Comparison of ENCODE assay signal across 8 cellular contexts in the genomic region with DNA sequence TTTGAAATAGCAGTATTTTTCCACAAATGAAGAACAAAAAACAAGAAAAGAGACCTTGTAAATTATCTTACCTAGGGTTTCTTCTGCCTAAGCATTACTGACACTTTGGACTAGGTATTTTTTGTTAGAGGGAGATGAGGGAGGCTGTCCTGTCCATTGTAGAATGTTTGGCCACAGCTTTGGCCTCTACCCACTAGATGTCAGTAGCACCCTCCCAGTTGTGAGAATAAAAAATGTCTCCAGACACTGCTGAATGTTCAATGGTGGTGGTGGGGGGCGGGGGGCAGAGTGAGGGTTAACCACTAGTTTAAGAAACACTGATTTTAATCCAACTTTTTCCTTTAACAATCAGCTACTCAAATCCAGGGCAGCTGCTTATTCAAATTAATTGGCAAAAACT. TPM values are rescaled to one million over a fixed set of nuclear protein-coding genes. Genes with fewer than 3 reads are reported as not detected.
DNase-seq lines count a peak whose midpoint lies in the region; ATAC-seq and TF ChIP-seq lines count a peak whose summit lies in the region.

No MANE protein-coding gene starts in this region.

- no peaks in the 10 kb centered on the region for H3K9me3 ChIP-seq in WERI-Rb-1 (ENCODE audit: severe bottlenecking)

- H3K36me3 ChIP-seq in WERI-Rb-1 (peaks cover 62% of the 10 kb centered on the region), kidney epithelial cell (ENCODE audit: control insufficient read depth, insufficient read depth, low read length) (no peaks in the 10 kb centered on the region)

- peak; percentile 35 for DNase-seq in ACHN
- peak; percentile 26 for DNase-seq in WERI-Rb-1
- no peak for DNase-seq in kidney epithelial cell (ENCODE audit: low read depth)
- DNase-seq in activated CD4-positive, alpha-beta T cell treated with anti-CD3 and anti-CD28 coated beads for 48 hours, result no peak
- no peak for DNase-seq in activated T-cell treated with anti-CD3 and anti-CD28 coated beads, Interleukin-2, amount 50 U/mL, for 1 hour
- no peak for DNase-seq in DMS79 treated with DMSO at 0.1 percent for 48 hours (lab: John Stamatoyannopoulos, UW)

- H3K27me3 ChIP-seq in WERI-Rb-1 (ENCODE audit: insufficient read depth, low read depth, severe bottlenecking), result no peaks in the 10 kb centered on the region
- no peaks in the 10 kb centered on the region for H3K27me3 ChIP-seq in kidney epithelial cell (ENCODE audit: control insufficient read depth, insufficient read depth, low read length)

- ATAC-seq in GM18517 (IDR thresholded peaks at IDR 0.05; ENCODE audit: unreplicated experiment) (peak; percentile 70), HG03064 (IDR thresholded peaks at IDR 0.05; ENCODE audit: low read depth, unreplicated experiment) (peak; percentile 67)

- no peak overlapping the region for H3K27ac ChIP-seq in WERI-Rb-1

- in situ Hi-C loops in ACHN (cut with HindIII; ENCODE audit: low pct_ligation_motif_present, low pct_unique_long_range_greater_than_20kb, low sequenced_read_pairs), result no loop called here

- H3K4me3 ChIP-seq in WERI-Rb-1 (ENCODE audit: low read depth, low read length) (no peak overlapping the region), kidney epithelial cell (ENCODE audit: low read depth, low read length) (no peak overlapping the region)

- TF ChIP-seq CTCF in WERI-Rb-1 (IDR thresholded peaks at IDR 0.05; ENCODE audit: low read depth, low read length) (peak; percentile 63), kidney epithelial cell (IDR thresholded peaks at IDR 0.05; ENCODE audit: insufficient read depth, low read length, poor library complexity, severe bottlenecking) (peak; percentile 53)

RNA-seq across cellular contexts. Expression of gene OTUD4, which starts 25.8 kb away (rescaled TPM):
- total RNA-seq in kidney epithelial cell, result 28.1 and 33.7 TPM in 2 replicates

RNA-seq across cellular contexts. Expression of gene ABCE1, which starts 56.5 kb away (rescaled TPM):
- total RNA-seq in kidney epithelial cell, result 95.8 and 97.6 TPM in 2 replicates

RNA-seq across cellular contexts. Expression of gene ANAPC10, which starts 56.6 kb away (rescaled TPM):
- 25.0 and 37.5 TPM in 2 replicates for total RNA-seq in kidney epithelial cell

Comparison
In these comparisons a context has a peak if more than half of its experiments do, and no peak if none do; other contexts are left out.
1. DNase-seq: peak in ACHN (single experiment) and WERI-Rb-1 (single experiment); none in kidney epithelial cell (single experiment), activated CD4-positive, alpha-beta T cell treated with anti-CD3 and anti-CD28 coated beads for 48 hours (single experiment), activated T-cell treated with anti-CD3 and anti-CD28 coated beads, Interleukin-2, amount 50 U/mL, for 1 hour (single experiment) and DMS79 treated with DMSO at 0.1 percent for 48 hours (single experiment).